Comparison of ENCODE assay signal across 9 cellular contexts in genomic region chr2:199977984-199978415, GRCh38. TPM values are rescaled to one million over a fixed set of nuclear protein-coding genes. Genes with fewer than 3 reads are reported as not detected.
DNase-seq lines count a peak whose midpoint lies in the region; ATAC-seq, FAIRE-seq and TF ChIP-seq lines count a peak whose summit lies in the region.
"Had no signal": no experiment of that assay in that cellular context is flagged by ENCODE, and none has a peak within 500 bp of the region (broad histone marks: within the 10 kb centered on the region; RNA-seq: fewer than 3 reads in every experiment).

No MANE protein-coding gene starts in this region.

- DNase-seq in activated T-cell treated with anti-CD3 and anti-CD28 coated beads for 48 hours (ENCODE audit: low read depth): peak; percentile 24
- no peak for DNase-seq in activated T-cell treated with anti-CD3 and anti-CD28 coated beads for 4 hours
- DNase-seq in activated T-cell treated with anti-CD3 and anti-CD28 coated beads, Interleukin-2, amount 50 U/mL, for 72 hours: peak; percentile 73 to 76
- no peak for DNase-seq in osteocyte (ENCODE audit: extremely low spot score, unreplicated experiment)
- no peak for DNase-seq in A673 (ENCODE audit: low spot score)
- DNase-seq in H7: no peak
- DNase-seq in urothelium cell line (ENCODE audit: low spot score): no peak
- DNase-seq: DND-41 had no signal

- H3K27me3 ChIP-seq in A673 (replicated peaks; ENCODE audit: insufficient read depth, low read depth, low read length, poor library complexity) (no peaks in the 10 kb centered on the region), H7 (ENCODE audit: control insufficient read depth, insufficient read depth, low read length) (no peaks in the 10 kb centered on the region)

- no TSS peak for BruUV-seq in A673 (replicated peaks; lab: Mats Ljungman, UMichigan)

- POLR2A ChIA-PET in A673 (lab: Charles Lee; ENCODE audit: low non-redundant PET): no interaction called here

- H3K36me3 ChIP-seq in A673 (ENCODE audit: insufficient read depth, low read length, poor library complexity, severe bottlenecking) (no peaks in the 10 kb centered on the region), H7 (replicated peaks; ENCODE audit: control insufficient read depth, insufficient read depth, low read length) (no peaks in the 10 kb centered on the region)

- H3K9me3 Mint-ChIP-seq in activated T-cell treated with anti-CD3 and anti-CD28 coated beads, Interleukin-2, amount 50 U/mL, for 72 hours: peaks cover 0 to 3% of the 10 kb centered on the region in 2 donors
- H3K9me3 Mint-ChIP-seq in osteocyte (ENCODE audit: unreplicated experiment): peaks cover 7% of the 10 kb centered on the region

- TF ChIP-seq CTCF in osteocyte (IDR thresholded peaks at IDR 0.05) (no peak), A673 (conservative IDR thresholded peaks at IDR 0.05; ENCODE audit: low read depth, low read length) (no peak)

- no peaks in the 10 kb centered on the region for H3K27me3 Mint-ChIP-seq in activated T-cell treated with anti-CD3 and anti-CD28 coated beads, Interleukin-2, amount 50 U/mL, for 72 hours (ENCODE audit: low read depth)
- no peaks in the 10 kb centered on the region for H3K27me3 Mint-ChIP-seq in osteocyte (ENCODE audit: unreplicated experiment)

- no peak for FAIRE-seq in urothelium cell line (lab: Jason Lieb, UNC)

- peak overlapping the region; percentile 88 for H3K27ac Mint-ChIP-seq in activated T-cell treated with anti-CD3 and anti-CD28 coated beads, Interleukin-2, amount 50 U/mL, for 72 hours
- H3K27ac Mint-ChIP-seq in osteocyte (ENCODE audit: unreplicated experiment): peak overlapping the region; percentile 25

- no peaks in the 10 kb centered on the region for H3K9me3 ChIP-seq in A673 (ENCODE audit: low read depth, low read length, poor library complexity, severe bottlenecking)

- H3K4me3 ChIP-seq in A673 (ENCODE audit: low read depth, low read length, poor library complexity, severe bottlenecking): no peak overlapping the region
- H3K4me3 ChIP-seq in H7 (ENCODE audit: insufficient read depth, low read depth, low read length): no peak overlapping the region

- peaks cover 34% of the 10 kb centered on the region for H3K4me1 Mint-ChIP-seq in activated T-cell treated with anti-CD3 and anti-CD28 coated beads, Interleukin-2, amount 50 U/mL, for 72 hours (ENCODE audit: low read depth)
- peaks cover 28% of the 10 kb centered on the region for H3K4me1 Mint-ChIP-seq in osteocyte (ENCODE audit: unreplicated experiment)

- peak overlapping the region; percentile 72 to 77 for H3K4me3 Mint-ChIP-seq in activated T-cell treated with anti-CD3 and anti-CD28 coated beads, Interleukin-2, amount 50 U/mL, for 72 hours
- no peak overlapping the region for H3K4me3 Mint-ChIP-seq in osteocyte (ENCODE audit: unreplicated experiment)

- peak; percentile 84 for ATAC-seq in HG03064 (IDR thresholded peaks at IDR 0.05; ENCODE audit: low read depth, unreplicated experiment)
- peak; percentile 94 to 96 for ATAC-seq in activated T-cell treated with anti-CD3 and anti-CD28 coated beads, Interleukin-2, amount 50 U/mL, for 72 hours (replicated peaks in 1 of 2)

- peaks cover 5 to 6% of the 10 kb centered on the region in 2 donors for H3K36me3 Mint-ChIP-seq in activated T-cell treated with anti-CD3 and anti-CD28 coated beads, Interleukin-2, amount 50 U/mL, for 72 hours (ENCODE audit: insufficient read depth in 2 of 2)
- H3K36me3 Mint-ChIP-seq in osteocyte (ENCODE audit: unreplicated experiment): no peaks in the 10 kb centered on the region

- no peak overlapping the region for H3K27ac ChIP-seq in A673 (ENCODE audit: low read depth, low read length, poor library complexity, severe bottlenecking)

- no peaks in the 10 kb centered on the region for H3K4me1 ChIP-seq in A673 (ENCODE audit: insufficient read depth, low read length, poor library complexity, severe bottlenecking)

- CTCF ChIA-PET in A673 (lab: Charles Lee): no interaction called here

- intact Hi-C loops in A673 (cut with micrococcal nuclease; ENCODE audit: unreplicated experiment): loop anchor here (2.0 to 10.0 kb wide), 3 partner anchors 725 to 1197 kb away; no protein-coding TSS in a partner anchor

RNA-seq across cellular contexts. Expression of gene MAIP1, which starts 22.6 kb away (rescaled TPM):
- total RNA-seq in activated T-cell treated with anti-CD3 and anti-CD28 coated beads, Interleukin-2, amount 50 U/mL, for 72 hours: 10 to 100 TPM; 30.4 to 34.6 TPM
- total RNA-seq in osteocyte: 12.0 and 13.8 TPM in 2 replicates
- 31.0 TPM in 2 replicates for total RNA-seq in A673 (2021)
- total RNA-seq in H7 (2014; rRNA removed; shearing (Covaris generic)): 65.5 and 77.8 TPM in 2 replicates

RNA-seq across cellular contexts. Expression of gene TYW5, which starts 22.7 kb away (rescaled TPM):
- total RNA-seq in activated T-cell treated with anti-CD3 and anti-CD28 coated beads, Interleukin-2, amount 50 U/mL, for 72 hours: 10 to 100 TPM; 13.3 to 14.7 TPM
- 7.4 and 7.9 TPM in 2 replicates for total RNA-seq in osteocyte
- 6.9 and 8.1 TPM in 2 replicates for total RNA-seq in A673 (2021)
- total RNA-seq in H7 (2014; rRNA removed; shearing (Covaris generic)): 10.3 and 16.2 TPM in 2 replicates

Comparison
In these comparisons a context has a peak if more than half of its experiments do, and no peak if none do; other contexts are left out.
1. DNase-seq: peak in activated T-cell treated with anti-CD3 and anti-CD28 coated beads for 48 hours (single experiment) and activated T-cell treated with anti-CD3 and anti-CD28 coated beads, Interleukin-2, amount 50 U/mL, for 72 hours (2 of 2); none in activated T-cell treated with anti-CD3 and anti-CD28 coated beads for 4 hours (single experiment), osteocyte (single experiment), A673 (single experiment), H7 (single experiment) and urothelium cell line (single experiment).